In genomic region chr12:67943295-67943892, GRCh38 we compare ENCODE assay signal across 8 cellular contexts. TPM values are rescaled to one million over a fixed set of nuclear protein-coding genes. Genes with fewer than 3 reads are reported as not detected.
DNase-seq lines count a peak whose midpoint lies in the region; ATAC-seq lines count a peak whose summit lies in the region.

No MANE protein-coding gene starts in this region.

- no peaks in the 10 kb centered on the region for H3K9me3 ChIP-seq in effector memory CD4-positive, alpha-beta T cell (ENCODE audit: control insufficient read depth, low read length)

- H3K4me1 Mint-ChIP-seq in activated T-cell treated with anti-CD3 and anti-CD28 coated beads, Interleukin-2, amount 50 U/mL, for 24 hours (ENCODE audit: low read depth) = peaks cover 1% of the 10 kb centered on the region
- no peaks in the 10 kb centered on the region for H3K4me1 Mint-ChIP-seq in activated CD4-positive, alpha-beta T cell treated with anti-CD3 and anti-CD28 coated beads, Interleukin-2, amount 10 ng/mL, durations not matched to agents 24 days and 14 days
- H3K4me1 Mint-ChIP-seq in stimulated activated effector memory CD8-positive, alpha-beta T cell treated with anti-CD3 and anti-CD28 coated beads, Interleukin-12 subunit alpha, Interleukin-12 subunit beta, amount 100 ng/mL, for 72 hours = peaks cover 6% of the 10 kb centered on the region

- peak; percentile 73 for ATAC-seq in HG03135 (IDR thresholded peaks at IDR 0.05; ENCODE audit: unreplicated experiment)
- peak; percentile 76 for ATAC-seq in stimulated activated effector memory CD8-positive, alpha-beta T cell treated with anti-CD3 and anti-CD28 coated beads, Interleukin-12 subunit alpha, Interleukin-12 subunit beta, amount 100 ng/mL, for 72 hours

- peaks cover 2% of the 10 kb centered on the region for H3K27me3 Mint-ChIP-seq in activated T-cell treated with anti-CD3 and anti-CD28 coated beads, Interleukin-2, amount 50 U/mL, for 24 hours
- peaks cover 27% of the 10 kb centered on the region for H3K27me3 Mint-ChIP-seq in activated CD4-positive, alpha-beta T cell treated with anti-CD3 and anti-CD28 coated beads, Interleukin-2, amount 10 ng/mL, durations not matched to agents 24 days and 14 days

- H3K4me1 ChIP-seq in effector memory CD4-positive, alpha-beta T cell (ENCODE audit: control insufficient read depth, insufficient read depth, low read length, poor library complexity, severe bottlenecking) = no peaks in the 10 kb centered on the region

- no peak overlapping the region for H3K27ac Mint-ChIP-seq in activated T-cell treated with anti-CD3 and anti-CD28 coated beads, Interleukin-2, amount 50 U/mL, for 24 hours
- H3K27ac Mint-ChIP-seq in activated CD4-positive, alpha-beta T cell treated with anti-CD3 and anti-CD28 coated beads, Interleukin-2, amount 10 ng/mL, durations not matched to agents 24 days and 14 days = no peak overlapping the region
- no peak overlapping the region for H3K27ac Mint-ChIP-seq in stimulated activated effector memory CD8-positive, alpha-beta T cell treated with anti-CD3 and anti-CD28 coated beads, Interleukin-12 subunit alpha, Interleukin-12 subunit beta, amount 100 ng/mL, for 72 hours

- H3K27ac ChIP-seq in effector memory CD4-positive, alpha-beta T cell (ENCODE audit: insufficient read depth, low read length, poor library complexity, severe bottlenecking) = no peak overlapping the region

- no peaks in the 10 kb centered on the region for H3K9me3 Mint-ChIP-seq in activated T-cell treated with anti-CD3 and anti-CD28 coated beads, Interleukin-2, amount 50 U/mL, for 24 hours
- H3K9me3 Mint-ChIP-seq in activated CD4-positive, alpha-beta T cell treated with anti-CD3 and anti-CD28 coated beads, Interleukin-2, amount 10 ng/mL, durations not matched to agents 24 days and 14 days = no peaks in the 10 kb centered on the region
- H3K9me3 Mint-ChIP-seq in stimulated activated effector memory CD8-positive, alpha-beta T cell treated with anti-CD3 and anti-CD28 coated beads, Interleukin-12 subunit alpha, Interleukin-12 subunit beta, amount 100 ng/mL, for 72 hours = no peaks in the 10 kb centered on the region

- no peaks in the 10 kb centered on the region for H3K36me3 Mint-ChIP-seq in activated T-cell treated with anti-CD3 and anti-CD28 coated beads, Interleukin-2, amount 50 U/mL, for 24 hours (ENCODE audit: low read depth)
- H3K36me3 Mint-ChIP-seq in activated CD4-positive, alpha-beta T cell treated with anti-CD3 and anti-CD28 coated beads, Interleukin-2, amount 10 ng/mL, durations not matched to agents 24 days and 14 days (ENCODE audit: low read depth) = no peaks in the 10 kb centered on the region
- H3K36me3 Mint-ChIP-seq in stimulated activated effector memory CD8-positive, alpha-beta T cell treated with anti-CD3 and anti-CD28 coated beads, Interleukin-12 subunit alpha, Interleukin-12 subunit beta, amount 100 ng/mL, for 72 hours = no peaks in the 10 kb centered on the region

- no peaks in the 10 kb centered on the region for H3K36me3 ChIP-seq in effector memory CD4-positive, alpha-beta T cell (ENCODE audit: control insufficient read depth, insufficient read depth, low read length)

- H3K4me3 ChIP-seq in effector memory CD4-positive, alpha-beta T cell (ENCODE audit: insufficient read depth, low read depth, low read length, poor library complexity, severe bottlenecking) = no peak overlapping the region

- no peaks in the 10 kb centered on the region for H3K27me3 ChIP-seq in effector memory CD4-positive, alpha-beta T cell (replicated peaks; ENCODE audit: control insufficient read depth, insufficient read depth, low read length, poor library complexity, severe bottlenecking)

- H3K4me3 Mint-ChIP-seq in activated T-cell treated with anti-CD3 and anti-CD28 coated beads, Interleukin-2, amount 50 U/mL, for 24 hours = no peak overlapping the region
- no peak overlapping the region for H3K4me3 Mint-ChIP-seq in activated CD4-positive, alpha-beta T cell treated with anti-CD3 and anti-CD28 coated beads, Interleukin-2, amount 10 ng/mL, durations not matched to agents 24 days and 14 days
- no peak overlapping the region for H3K4me3 Mint-ChIP-seq in stimulated activated effector memory CD8-positive, alpha-beta T cell treated with anti-CD3 and anti-CD28 coated beads, Interleukin-12 subunit alpha, Interleukin-12 subunit beta, amount 100 ng/mL, for 72 hours

- DNase-seq in activated T-cell treated with anti-CD3 and anti-CD28 coated beads for 24 hours (ENCODE audit: low read depth) (peak; percentile 61), NCI-H460 (ENCODE audit: extremely low read depth, low read depth) (peak; percentile 66), midbrain (lab: John Stamatoyannopoulos, UW) (peak; percentile 88)
- no peak for DNase-seq in activated T-cell treated with anti-CD3 and anti-CD28 coated beads, Interleukin-2, amount 50 U/mL, for 24 hours
- peak; percentile 89 for DNase-seq in activated CD4-positive, alpha-beta T cell treated with anti-CD3 and anti-CD28 coated beads, Interleukin-2, amount 10 ng/mL, durations not matched to agents 24 days and 14 days
- DNase-seq in effector memory CD4-positive, alpha-beta T cell = peak; percentile 3 to 46 (median 7)
- peak; percentile 49 to 74 for DNase-seq in stimulated activated effector memory CD8-positive, alpha-beta T cell treated with anti-CD3 and anti-CD28 coated beads, Interleukin-12 subunit alpha, Interleukin-12 subunit beta, amount 100 ng/mL, for 72 hours (ENCODE audit: low spot score in 2 of 2)

- intact Hi-C loops in activated CD4-positive, alpha-beta T cell treated with anti-CD3 and anti-CD28 coated beads, Interleukin-2, amount 10 ng/mL, durations not matched to agents 24 days and 14 days (cut with micrococcal nuclease) = loop anchor here (1.0 to 5.0 kb wide), 4 partner anchors 292 to 781 kb away; no protein-coding TSS in a partner anchor

RNA-seq across cellular contexts. Expression of gene IFNG-AS1, which starts 45.9 kb away (rescaled TPM):
- total RNA-seq in NCI-H460 (2014; rRNA removed; shearing (Covaris generic)) = not detected in 2 replicates
- polyA plus RNA-seq in NCI-H460 (2014; cell fraction: nucleus; rRNA removed) = not detected in 2 replicates
- total RNA-seq in activated CD4-positive, alpha-beta T cell treated with anti-CD3 and anti-CD28 coated beads, Interleukin-2, amount 10 ng/mL, durations not matched to agents 24 days and 14 days = not detected in 2 replicates
